Comparison of ENCODE assay signal across 8 cellular contexts in the genomic region with DNA sequence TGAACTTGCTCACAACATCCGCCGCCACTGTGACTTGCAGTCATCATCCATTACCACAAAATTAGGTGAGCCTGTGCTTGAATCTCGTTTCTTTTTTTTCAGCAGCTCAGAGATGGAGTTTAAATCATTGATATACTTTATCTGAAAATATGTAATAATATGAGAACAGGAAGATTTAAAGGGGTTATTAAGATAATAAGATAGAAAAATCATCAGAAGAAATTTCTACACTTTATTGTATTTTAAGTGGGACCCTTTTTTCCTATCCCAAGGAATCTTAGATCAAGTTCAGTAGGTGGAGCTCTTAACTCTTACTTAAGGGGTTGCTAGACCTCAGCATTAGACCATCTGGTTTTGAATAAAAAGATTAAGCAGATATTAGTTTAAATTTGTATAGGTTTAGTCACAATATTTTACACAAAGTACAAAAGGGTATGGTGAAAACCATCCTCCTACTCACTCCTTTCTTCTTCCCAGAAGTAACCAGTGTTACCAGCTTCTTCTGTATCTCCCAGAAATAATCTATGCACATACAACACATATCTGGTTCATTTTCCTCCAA. TPM values are rescaled to one million over a fixed set of nuclear protein-coding genes. Genes with fewer than 3 reads are reported as not detected.
A peak's percentile ranks its signal among the peaks of the same experiment; 100 is the strongest.
DNase-seq lines count a peak whose midpoint lies in the region; ATAC-seq and TF ChIP-seq lines count a peak whose summit lies in the region.

No MANE protein-coding gene starts in this region.

- H3K4me3 ChIP-seq in DOHH2 (ENCODE audit: low read length) = peak overlapping the region; percentile 79
- H3K4me3 ChIP-seq in upper lobe of left lung = peak overlapping the region; percentile 41 to 66 (median 61)

- H3K4me2 ChIP-seq in DOHH2 (ENCODE audit: low read length) = peak overlapping the region; percentile 78

- no peak for TF ChIP-seq POLR2A in upper lobe of left lung (IDR thresholded peaks at IDR 0.05)

- TF ChIP-seq EP300 in upper lobe of left lung (IDR thresholded peaks at IDR 0.05) = no peak

- peaks cover 3% of the 10 kb centered on the region; the same call in 1 of the 2 replicates for H3F3A ChIP-seq in DOHH2 (ENCODE audit: control insufficient read depth, insufficient read depth)

- WGBS in upper lobe of left lung, 2 donors = 0% methylated on average over 3 of the region's 3 CpGs

- peak overlapping the region; percentile 90 for H3K27ac ChIP-seq in DOHH2 (ENCODE audit: low read depth, low read length)
- peak overlapping the region; percentile 83 for H3K27ac ChIP-seq in caudate nucleus (ENCODE audit: low read depth, low read length)
- peak overlapping the region; percentile 90 to 95 (median 92) for H3K27ac ChIP-seq in upper lobe of left lung

- H3K9me3 ChIP-seq in DOHH2 (ENCODE audit: control insufficient read depth, insufficient read depth, low read length) (no peaks in the 10 kb centered on the region), upper lobe of left lung (no peaks in the 10 kb centered on the region)

- no peaks in the 10 kb centered on the region for H3K9me2 ChIP-seq in DOHH2 (replicated peaks; ENCODE audit: control insufficient read depth, low read length)

- ATAC-seq in GM19463 (IDR thresholded peaks at IDR 0.05; ENCODE audit: unreplicated experiment) = peak; percentile 33
- peak; percentile 40 for ATAC-seq in HG03460 (IDR thresholded peaks at IDR 0.05; ENCODE audit: unreplicated experiment)
- peak in 1 of 2 donors; percentile 62 for ATAC-seq in upper lobe of left lung (ENCODE audit: low FRiP score in 2 of 2)

- H3K79me2 ChIP-seq in DOHH2 (ENCODE audit: control insufficient read depth, low read length) = peaks cover 34% of the 10 kb centered on the region

- peak; percentile 54 for TF ChIP-seq CTCF in DOHH2 (IDR thresholded peaks at IDR 0.05; ENCODE audit: low read depth, low read length, poor library complexity, severe bottlenecking)
- TF ChIP-seq CTCF in upper lobe of left lung (IDR thresholded peaks at IDR 0.05) = no peak

- DNase-seq in RKO (ENCODE audit: low spot score) = peak; percentile 60
- peak in 3 of 61 donors; percentile 11 to 50 (median 44) for DNase-seq in caudate nucleus (lab: John Stamatoyannopoulos, UW)
- DNase-seq in medulla oblongata (ENCODE audit: extremely low spot score) = peak; percentile 70
- DNase-seq in upper lobe of left lung = peak in 1 of 2 donors; percentile 66
- DNase-seq in ureter (ENCODE audit: low spot score) = no peak

- peaks cover 16% of the 10 kb centered on the region for H3K36me3 ChIP-seq in DOHH2 (ENCODE audit: control insufficient read depth, low read length)
- no peaks in the 10 kb centered on the region for H3K36me3 ChIP-seq in upper lobe of left lung

- peaks cover 27% of the 10 kb centered on the region for H3K4me1 ChIP-seq in DOHH2 (ENCODE audit: control insufficient read depth, low read length)
- peaks cover 6 to 10% (median 8%) of the 10 kb centered on the region in 4 donors for H3K4me1 ChIP-seq in upper lobe of left lung

- no peaks in the 10 kb centered on the region for H4K20me1 ChIP-seq in DOHH2 (ENCODE audit: control insufficient read depth, insufficient read depth, low read depth, low read length)

- H3K27me3 ChIP-seq in DOHH2 (ENCODE audit: control insufficient read depth, low read length) = no peaks in the 10 kb centered on the region
- no peaks in the 10 kb centered on the region for H3K27me3 ChIP-seq in upper lobe of left lung

RNA-seq across cellular contexts. Expression of a gene that starts 9.4 kb away (rescaled TPM):
- total RNA-seq in upper lobe of left lung (10 to 100 TPM; 33.5 to 75.6 (median 48.9) TPM), ureter (62.8 TPM)

RNA-seq across cellular contexts. Expression of a gene that starts 32.0 kb away (rescaled TPM):
- total RNA-seq in upper lobe of left lung = 1 to 10 TPM; 1.3 to 3.3 (median 1.8) TPM
- total RNA-seq in ureter = 2.0 TPM
